ENCODE assay signal across 1 cellular context in the genomic region with DNA sequence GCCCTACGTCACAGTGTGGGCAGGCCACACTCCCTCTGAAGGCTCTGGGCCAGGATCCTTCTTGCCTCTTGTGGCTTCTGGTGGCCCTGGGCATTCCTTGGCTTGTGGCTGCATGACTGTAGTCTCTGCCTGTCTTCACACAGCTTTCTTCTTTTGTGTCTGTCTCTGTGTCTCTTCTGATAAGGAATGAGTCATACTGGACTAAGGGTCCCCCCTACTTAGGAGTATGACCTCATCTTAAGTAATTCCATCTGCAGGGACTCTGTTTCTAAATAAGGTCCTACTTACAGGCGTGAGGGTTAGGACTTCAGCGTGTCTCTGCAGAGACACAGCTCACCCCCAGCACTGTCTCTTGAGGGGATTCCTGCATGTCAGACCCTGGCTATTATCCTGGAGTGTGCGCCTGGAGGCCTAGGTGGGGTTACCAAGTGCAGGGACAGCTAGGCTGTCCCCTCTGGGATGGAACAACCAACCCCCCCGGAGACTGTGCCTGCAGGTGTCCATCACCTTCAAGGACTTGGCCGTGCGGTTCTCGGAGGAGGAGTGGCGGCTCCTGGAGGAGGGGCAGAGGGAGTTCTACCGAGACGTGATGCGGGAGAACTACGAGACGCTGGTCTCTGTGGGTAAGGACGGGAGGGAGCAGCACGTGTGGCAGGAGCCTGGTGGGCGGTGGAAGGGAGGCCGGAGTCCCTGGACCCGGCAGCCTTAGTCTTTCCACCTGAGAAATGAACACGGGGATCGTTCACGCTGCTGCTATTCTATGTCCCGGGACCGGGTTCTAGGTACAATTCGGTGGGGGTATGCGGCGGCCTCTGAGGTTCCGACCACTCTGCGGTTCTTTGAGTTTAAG.
TF ChIP-seq lines count a peak whose summit lies in the region.

No MANE protein-coding gene starts in this region.

TF ChIP-seq in K562, 482 proteins besides CTCF, POLR2A, EP300 and RAD21 (continued from another document and continues in another):
- TF ChIP-seq, protein P1, sequence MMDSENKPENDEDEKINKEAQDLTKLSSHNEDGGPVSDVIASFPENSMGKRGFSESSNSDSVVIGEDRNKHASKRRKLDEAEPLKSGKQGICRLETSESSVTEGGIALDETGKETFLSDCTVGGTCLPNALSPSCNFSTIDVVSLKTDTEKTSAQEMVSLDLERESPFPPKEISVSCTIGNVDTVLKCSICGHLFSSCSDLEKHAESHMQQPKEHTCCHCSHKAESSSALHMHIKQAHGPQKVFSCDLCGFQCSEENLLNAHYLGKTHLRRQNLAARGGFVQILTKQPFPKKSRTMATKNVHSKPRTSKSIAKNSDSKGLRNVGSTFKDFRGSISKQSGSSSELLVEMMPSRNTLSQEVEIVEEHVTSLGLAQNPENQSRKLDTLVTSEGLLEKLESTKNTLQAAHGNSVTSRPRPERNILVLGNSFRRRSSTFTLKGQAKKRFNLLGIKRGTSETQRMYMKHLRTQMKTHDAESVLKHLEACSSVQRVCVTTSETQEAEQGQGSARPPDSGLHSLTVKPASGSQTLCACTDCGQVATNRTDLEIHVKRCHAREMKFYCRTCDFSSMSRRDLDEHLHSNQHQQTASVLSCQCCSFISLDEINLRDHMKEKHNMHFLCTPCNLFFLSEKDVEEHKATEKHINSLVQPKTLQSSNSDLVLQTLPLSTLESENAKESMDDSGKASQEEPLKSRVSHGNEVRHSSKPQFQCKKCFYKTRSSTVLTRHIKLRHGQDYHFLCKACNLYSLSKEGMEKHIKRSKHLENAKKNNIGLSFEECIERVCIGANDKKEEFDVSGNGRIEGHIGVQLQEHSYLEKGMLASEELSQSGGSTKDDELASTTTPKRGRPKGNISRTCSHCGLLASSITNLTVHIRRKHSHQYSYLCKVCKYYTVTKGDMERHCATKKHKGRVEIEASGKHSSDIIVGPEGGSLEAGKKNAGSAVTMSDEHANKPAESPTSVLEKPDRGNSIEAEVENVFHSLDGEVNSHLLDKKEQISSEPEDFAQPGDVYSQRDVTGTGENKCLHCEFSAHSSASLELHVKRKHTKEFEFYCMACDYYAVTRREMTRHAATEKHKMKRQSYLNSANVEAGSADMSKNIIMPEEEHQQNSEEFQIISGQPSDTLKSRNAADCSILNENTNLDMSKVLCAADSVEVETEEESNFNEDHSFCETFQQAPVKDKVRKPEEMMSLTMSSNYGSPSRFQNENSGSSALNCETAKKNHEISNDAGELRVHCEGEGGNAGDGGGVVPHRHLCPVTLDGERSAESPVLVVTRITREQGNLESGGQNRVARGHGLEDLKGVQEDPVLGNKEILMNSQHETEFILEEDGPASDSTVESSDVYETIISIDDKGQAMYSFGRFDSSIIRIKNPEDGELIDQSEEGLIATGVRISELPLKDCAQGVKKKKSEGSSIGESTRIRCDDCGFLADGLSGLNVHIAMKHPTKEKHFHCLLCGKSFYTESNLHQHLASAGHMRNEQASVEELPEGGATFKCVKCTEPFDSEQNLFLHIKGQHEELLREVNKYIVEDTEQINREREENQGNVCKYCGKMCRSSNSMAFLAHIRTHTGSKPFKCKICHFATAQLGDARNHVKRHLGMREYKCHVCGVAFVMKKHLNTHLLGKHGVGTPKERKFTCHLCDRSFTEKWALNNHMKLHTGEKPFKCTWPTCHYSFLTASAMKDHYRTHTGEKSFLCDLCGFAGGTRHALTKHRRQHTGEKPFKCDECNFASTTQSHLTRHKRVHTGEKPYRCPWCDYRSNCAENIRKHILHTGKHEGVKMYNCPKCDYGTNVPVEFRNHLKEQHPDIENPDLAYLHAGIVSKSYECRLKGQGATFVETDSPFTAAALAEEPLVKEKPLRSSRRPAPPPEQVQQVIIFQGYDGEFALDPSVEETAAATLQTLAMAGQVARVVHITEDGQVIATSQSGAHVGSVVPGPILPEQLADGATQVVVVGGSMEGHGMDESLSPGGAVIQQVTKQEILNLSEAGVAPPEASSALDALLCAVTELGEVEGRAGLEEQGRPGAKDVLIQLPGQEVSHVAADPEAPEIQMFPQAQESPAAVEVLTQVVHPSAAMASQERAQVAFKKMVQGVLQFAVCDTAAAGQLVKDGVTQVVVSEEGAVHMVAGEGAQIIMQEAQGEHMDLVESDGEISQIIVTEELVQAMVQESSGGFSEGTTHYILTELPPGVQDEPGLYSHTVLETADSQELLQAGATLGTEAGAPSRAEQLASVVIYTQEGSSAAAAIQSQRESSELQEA (IDR thresholded peaks at IDR 0.05; ENCODE audit: low read depth), result peak; percentile 55; the same call in 1 of the 2 replicates
- TF ChIP-seq ASH1L (IDR thresholded peaks at IDR 0.05; ENCODE audit: borderline replicate concordance, low read depth, partially characterized antibody) (no peak), ZFP36 (IDR thresholded peaks at IDR 0.05; ENCODE audit: low read depth, low read length, partially characterized antibody) (peak; percentile 93), NR4A1 (CRISPR knock-in tag; IDR thresholded peaks at IDR 0.05) (no peak), NR4A1 (tag; IDR thresholded peaks at IDR 0.05) (no peak; the same call in 1 of the 2 replicates), SAFB (IDR thresholded peaks at IDR 0.05; ENCODE audit: borderline replicate concordance, low read depth, low read length) (no peak), ZNF175 (CRISPR knock-in tag; IDR thresholded peaks at IDR 0.05; ENCODE audit: low read depth) (peak; percentile 82), SUPT5H (IDR thresholded peaks at IDR 0.05) (no peak), ZNF57 (CRISPR knock-in tag; IDR thresholded peaks at IDR 0.05) (no peak), TCF7 (IDR thresholded peaks at IDR 0.05; ENCODE audit: borderline replicate concordance) (peak; percentile 82), ZNF780A (CRISPR knock-in tag; IDR thresholded peaks at IDR 0.05) (no peak), KAT8 (IDR thresholded peaks at IDR 0.05; ENCODE audit: low read depth) (no peak), CEBPB (tag; IDR thresholded peaks at IDR 0.05) (peak; percentile 68), ZNF445 (CRISPR knock-in tag; IDR thresholded peaks at IDR 0.05; ENCODE audit: low read depth) (no peak), HOXB6 (CRISPR knock-in tag; IDR thresholded peaks at IDR 0.05; ENCODE audit: borderline replicate concordance) (no peak), CTBP1 (IDR thresholded peaks at IDR 0.05; ENCODE audit: borderline replicate concordance) (peak; percentile 88; the same call in 1 of the 2 replicates), MAFF (IDR thresholded peaks at IDR 0.05; ENCODE audit: low read length) (no peak), ZNF311 (CRISPR knock-in tag; IDR thresholded peaks at IDR 0.05) (no peak), ZNF143 (CRISPR knock-in tag; IDR thresholded peaks at IDR 0.05) (peak; percentile 59; the same call in 1 of the 2 replicates), ELF1 (tag; IDR thresholded peaks at IDR 0.05) (no peak), ZKSCAN1 (IDR thresholded peaks at IDR 0.05; ENCODE audit: low read depth, low read length) (peak; percentile 53; the same call in 1 of the 2 replicates), GTF2A2 (tag; IDR thresholded peaks at IDR 0.05) (no peak), TSC22D4 (tag; IDR thresholded peaks at IDR 0.05) (no peak)
- TF ChIP-seq, protein P2, sequence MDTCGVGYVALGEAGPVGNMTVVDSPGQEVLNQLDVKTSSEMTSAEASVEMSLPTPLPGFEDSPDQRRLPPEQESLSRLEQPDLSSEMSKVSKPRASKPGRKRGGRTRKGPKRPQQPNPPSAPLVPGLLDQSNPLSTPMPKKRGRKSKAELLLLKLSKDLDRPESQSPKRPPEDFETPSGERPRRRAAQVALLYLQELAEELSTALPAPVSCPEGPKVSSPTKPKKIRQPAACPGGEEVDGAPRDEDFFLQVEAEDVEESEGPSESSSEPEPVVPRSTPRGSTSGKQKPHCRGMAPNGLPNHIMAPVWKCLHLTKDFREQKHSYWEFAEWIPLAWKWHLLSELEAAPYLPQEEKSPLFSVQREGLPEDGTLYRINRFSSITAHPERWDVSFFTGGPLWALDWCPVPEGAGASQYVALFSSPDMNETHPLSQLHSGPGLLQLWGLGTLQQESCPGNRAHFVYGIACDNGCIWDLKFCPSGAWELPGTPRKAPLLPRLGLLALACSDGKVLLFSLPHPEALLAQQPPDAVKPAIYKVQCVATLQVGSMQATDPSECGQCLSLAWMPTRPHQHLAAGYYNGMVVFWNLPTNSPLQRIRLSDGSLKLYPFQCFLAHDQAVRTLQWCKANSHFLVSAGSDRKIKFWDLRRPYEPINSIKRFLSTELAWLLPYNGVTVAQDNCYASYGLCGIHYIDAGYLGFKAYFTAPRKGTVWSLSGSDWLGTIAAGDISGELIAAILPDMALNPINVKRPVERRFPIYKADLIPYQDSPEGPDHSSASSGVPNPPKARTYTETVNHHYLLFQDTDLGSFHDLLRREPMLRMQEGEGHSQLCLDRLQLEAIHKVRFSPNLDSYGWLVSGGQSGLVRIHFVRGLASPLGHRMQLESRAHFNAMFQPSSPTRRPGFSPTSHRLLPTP (IDR thresholded peaks at IDR 0.05; ENCODE audit: borderline replicate concordance, extremely low read depth, insufficient read length), result no peak
- TF ChIP-seq, protein P3, sequence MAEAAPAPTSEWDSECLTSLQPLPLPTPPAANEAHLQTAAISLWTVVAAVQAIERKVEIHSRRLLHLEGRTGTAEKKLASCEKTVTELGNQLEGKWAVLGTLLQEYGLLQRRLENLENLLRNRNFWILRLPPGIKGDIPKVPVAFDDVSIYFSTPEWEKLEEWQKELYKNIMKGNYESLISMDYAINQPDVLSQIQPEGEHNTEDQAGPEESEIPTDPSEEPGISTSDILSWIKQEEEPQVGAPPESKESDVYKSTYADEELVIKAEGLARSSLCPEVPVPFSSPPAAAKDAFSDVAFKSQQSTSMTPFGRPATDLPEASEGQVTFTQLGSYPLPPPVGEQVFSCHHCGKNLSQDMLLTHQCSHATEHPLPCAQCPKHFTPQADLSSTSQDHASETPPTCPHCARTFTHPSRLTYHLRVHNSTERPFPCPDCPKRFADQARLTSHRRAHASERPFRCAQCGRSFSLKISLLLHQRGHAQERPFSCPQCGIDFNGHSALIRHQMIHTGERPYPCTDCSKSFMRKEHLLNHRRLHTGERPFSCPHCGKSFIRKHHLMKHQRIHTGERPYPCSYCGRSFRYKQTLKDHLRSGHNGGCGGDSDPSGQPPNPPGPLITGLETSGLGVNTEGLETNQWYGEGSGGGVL (CRISPR knock-in tag; IDR thresholded peaks at IDR 0.05), result no peak
- TF ChIP-seq, protein P4, sequence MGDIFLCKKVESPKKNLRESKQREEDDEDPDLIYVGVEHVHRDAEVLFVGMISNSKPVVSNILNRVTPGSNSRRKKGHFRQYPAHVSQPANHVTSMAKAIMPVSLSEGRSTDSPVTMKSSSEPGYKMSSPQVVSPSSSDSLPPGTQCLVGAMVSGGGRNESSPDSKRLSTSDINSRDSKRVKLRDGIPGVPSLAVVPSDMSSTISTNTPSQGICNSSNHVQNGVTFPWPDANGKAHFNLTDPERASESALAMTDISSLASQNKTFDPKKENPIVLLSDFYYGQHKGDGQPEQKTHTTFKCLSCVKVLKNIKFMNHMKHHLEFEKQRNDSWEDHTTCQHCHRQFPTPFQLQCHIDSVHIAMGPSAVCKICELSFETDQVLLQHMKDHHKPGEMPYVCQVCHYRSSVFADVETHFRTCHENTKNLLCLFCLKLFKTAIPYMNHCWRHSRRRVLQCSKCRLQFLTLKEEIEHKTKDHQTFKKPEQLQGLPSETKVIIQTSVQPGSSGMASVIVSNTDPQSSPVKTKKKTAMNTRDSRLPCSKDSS (IDR thresholded peaks at IDR 0.05; ENCODE audit: low read depth, partially characterized antibody), result no peak
- TF ChIP-seq, protein P5, sequence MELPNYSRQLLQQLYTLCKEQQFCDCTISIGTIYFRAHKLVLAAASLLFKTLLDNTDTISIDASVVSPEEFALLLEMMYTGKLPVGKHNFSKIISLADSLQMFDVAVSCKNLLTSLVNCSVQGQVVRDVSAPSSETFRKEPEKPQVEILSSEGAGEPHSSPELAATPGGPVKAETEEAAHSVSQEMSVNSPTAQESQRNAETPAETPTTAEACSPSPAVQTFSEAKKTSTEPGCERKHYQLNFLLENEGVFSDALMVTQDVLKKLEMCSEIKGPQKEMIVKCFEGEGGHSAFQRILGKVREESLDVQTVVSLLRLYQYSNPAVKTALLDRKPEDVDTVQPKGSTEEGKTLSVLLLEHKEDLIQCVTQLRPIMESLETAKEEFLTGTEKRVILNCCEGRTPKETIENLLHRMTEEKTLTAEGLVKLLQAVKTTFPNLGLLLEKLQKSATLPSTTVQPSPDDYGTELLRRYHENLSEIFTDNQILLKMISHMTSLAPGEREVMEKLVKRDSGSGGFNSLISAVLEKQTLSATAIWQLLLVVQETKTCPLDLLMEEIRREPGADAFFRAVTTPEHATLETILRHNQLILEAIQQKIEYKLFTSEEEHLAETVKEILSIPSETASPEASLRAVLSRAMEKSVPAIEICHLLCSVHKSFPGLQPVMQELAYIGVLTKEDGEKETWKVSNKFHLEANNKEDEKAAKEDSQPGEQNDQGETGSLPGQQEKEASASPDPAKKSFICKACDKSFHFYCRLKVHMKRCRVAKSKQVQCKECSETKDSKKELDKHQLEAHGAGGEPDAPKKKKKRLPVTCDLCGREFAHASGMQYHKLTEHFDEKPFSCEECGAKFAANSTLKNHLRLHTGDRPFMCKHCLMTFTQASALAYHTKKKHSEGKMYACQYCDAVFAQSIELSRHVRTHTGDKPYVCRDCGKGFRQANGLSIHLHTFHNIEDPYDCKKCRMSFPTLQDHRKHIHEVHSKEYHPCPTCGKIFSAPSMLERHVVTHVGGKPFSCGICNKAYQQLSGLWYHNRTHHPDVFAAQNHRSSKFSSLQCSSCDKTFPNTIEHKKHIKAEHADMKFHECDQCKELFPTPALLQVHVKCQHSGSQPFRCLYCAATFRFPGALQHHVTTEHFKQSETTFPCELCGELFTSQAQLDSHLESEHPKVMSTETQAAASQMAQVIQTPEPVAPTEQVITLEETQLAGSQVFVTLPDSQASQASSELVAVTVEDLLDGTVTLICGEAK (IDR thresholded peaks at IDR 0.05), result 0 out of 2 replicates have a peak, but pooled peaks have one; percentile 16
- TF ChIP-seq, protein P5 (CRISPR knock-in tag; IDR thresholded peaks at IDR 0.05), result no peak
